ENCODE assay signal across 27 cellular contexts in genomic region chr12:54035561-54036377, GRCh38. TPM values are rescaled to one million over a fixed set of nuclear protein-coding genes. Genes with fewer than 3 reads are reported as not detected.
A peak's percentile ranks its signal among the peaks of the same experiment; 100 is the strongest.
DNase-seq lines count a peak whose midpoint lies in the region; ATAC-seq and TF ChIP-seq lines count a peak whose summit lies in the region.
"Had no signal": no experiment of that assay in that cellular context is flagged by ENCODE, and none has a peak within 500 bp of the region (broad histone marks: within the 10 kb centered on the region; RNA-seq: fewer than 3 reads in every experiment).

No MANE protein-coding gene starts in this region.

- no peak overlapping the region for H3K4me2 ChIP-seq in GM23248 (ENCODE audit: unreplicated experiment)
- peak overlapping the region; percentile 95 for H3K4me2 ChIP-seq in Loucy (ENCODE audit: low read depth, low read length, poor library complexity, severe bottlenecking)

- H3K36me3 ChIP-seq in GM23248 (ENCODE audit: low read depth) (no peaks in the 10 kb centered on the region), Loucy (ENCODE audit: insufficient read depth, low read length) (peaks cover 12% of the 10 kb centered on the region; the same call in 1 of the 2 replicates), iPS-15b (ENCODE audit: control insufficient read depth, insufficient read depth, low read length) (no peaks in the 10 kb centered on the region), skeletal muscle tissue (ENCODE audit: control insufficient read depth in 3 of 3, insufficient read depth in 3 of 3, low read length in 3 of 3) (peaks cover 0 to 1% (median 0%) of the 10 kb centered on the region in 3 donors)
- H3K36me3 ChIP-seq: left lung had no signal

- no peaks in the 10 kb centered on the region for H3K9me2 ChIP-seq in GM23248 (ENCODE audit: insufficient read depth)
- no peaks in the 10 kb centered on the region for H3K9me2 ChIP-seq in Loucy (replicated peaks; ENCODE audit: low read depth, low read length)

- H3K9ac ChIP-seq in GM23248, result no peak overlapping the region; the same call in 1 of the 2 replicates
- peak overlapping the region; percentile 85 for H3K9ac ChIP-seq in Loucy (ENCODE audit: low read depth, low read length, poor library complexity, severe bottlenecking)
- no peak overlapping the region for H3K9ac ChIP-seq in iPS-15b (ENCODE audit: low read depth, low read length)
- peak overlapping the region in 2 of 3 donors; percentile 14 to 57 for H3K9ac ChIP-seq in skeletal muscle tissue (ENCODE audit: low read depth in 1 of 3, low read length in 3 of 3)

- no peak for ATAC-seq in HG02571 (IDR thresholded peaks at IDR 0.05; ENCODE audit: unreplicated experiment)
- ATAC-seq: left lung, WTC11 had no signal

- H3K79me2 ChIP-seq in GM23248 (ENCODE audit: insufficient read depth) (peaks cover 54% of the 10 kb centered on the region), Loucy (ENCODE audit: insufficient read depth, low read length) (peaks cover 61% of the 10 kb centered on the region)

- H3K4me1 ChIP-seq in GM23248 (ENCODE audit: insufficient read depth) (peaks cover 26% of the 10 kb centered on the region), Loucy (ENCODE audit: insufficient read depth, low read length, poor library complexity, severe bottlenecking) (peaks cover 74% of the 10 kb centered on the region), iPS-15b (ENCODE audit: control insufficient read depth, insufficient read depth, low read length) (peaks cover 2% of the 10 kb centered on the region), skeletal muscle tissue (ENCODE audit: control insufficient read depth in 3 of 3, insufficient read depth in 3 of 3, low read length in 3 of 3) (peaks cover 41 to 53% (median 45%) of the 10 kb centered on the region in 3 donors)

- H2AFZ ChIP-seq in GM23248 (no peak overlapping the region), Loucy (ENCODE audit: low read length) (no peak overlapping the region)

- H3K27me3 ChIP-seq in GM23248 (replicated peaks; ENCODE audit: insufficient read depth) (no peaks in the 10 kb centered on the region), Loucy (ENCODE audit: insufficient read depth, low read length, poor library complexity, severe bottlenecking) (no peaks in the 10 kb centered on the region), iPS-15b (ENCODE audit: control insufficient read depth, insufficient read depth, low read length) (peaks cover 100% of the 10 kb centered on the region), skeletal muscle tissue (ENCODE audit: control insufficient read depth in 3 of 3, insufficient read depth in 3 of 3, low read length in 3 of 3) (peaks cover 3 to 8% (median 7%) of the 10 kb centered on the region in 3 donors)

- H3K9me3 ChIP-seq in GM23248 (ENCODE audit: low read depth) (no peaks in the 10 kb centered on the region), Loucy (ENCODE audit: insufficient read depth, low read depth, low read length) (no peaks in the 10 kb centered on the region), iPS-15b (ENCODE audit: control insufficient read depth, insufficient read depth, low read length) (no peaks in the 10 kb centered on the region), skeletal muscle tissue (ENCODE audit: control insufficient read depth in 3 of 3, low read length in 3 of 3) (no peaks in the 10 kb centered on the region)
- H3K9me3 ChIP-seq: left lung, psoas muscle had no signal

- 60 to 68% methylated on average over 6 of the region's 6 CpGs for WGBS in GM23248 (ENCODE audit: low coverage in 1 of 2, low lambda C conversion rate in 2 of 2, missing lambda C conversion rate in 2 of 2), 2 experiments

- in situ Hi-C loops in GM23248 (cut with MboI), result no loop called here

- H3F3A ChIP-seq in GM23248 (ENCODE audit: insufficient read depth) (peaks cover 16% of the 10 kb centered on the region; the same call in 1 of the 2 replicates), Loucy (ENCODE audit: low read depth) (peaks cover 20% of the 10 kb centered on the region)

- H3K4me3 ChIP-seq in GM23248 (no peak overlapping the region), Loucy (ENCODE audit: low read length, poor library complexity, severe bottlenecking) (peak overlapping the region; percentile 73), iPS-15b (ENCODE audit: low read depth, low read length) (peak overlapping the region; percentile 23), skeletal muscle tissue (ENCODE audit: low read length in 3 of 3) (no peak overlapping the region)
- H3K4me3 ChIP-seq: left lung, psoas muscle had no signal

- peak; percentile 20 for DNase-seq in GM23248
- DNase-seq in activated effector memory CD4-positive, alpha-beta T cell treated with Interleukin-2 at 50 U/mL for 16 hours, result no peak
- no peak for DNase-seq in stimulated activated naive CD4-positive, alpha-beta T cell treated with Interleukin-2 at 50 U/mL for 16 hours (lab: John Stamatoyannopoulos, UW)
- DNase-seq: activated CD4-positive, alpha-beta T cell treated with anti-CD3 and anti-CD28 coated beads, Interleukin-2, amount 50 U/mL, for 1 hour; activated effector memory CD4-positive, alpha-beta T cell treated with anti-CD3 and anti-CD28 coated beads, Interleukin-2, amount 50 U/mL, for 16 hours; activated T-cell treated with anti-CD3 and anti-CD28 coated beads, Interleukin-2, amount 50 U/mL, for 1 hour; AML-193; aorta; CD4-positive, alpha-beta T cell; DND-41; GF-D8; GOT3; left lung; mesendoderm; NCI-H2081 treated with DMSO at 0.1 percent for 48 hours; NCI-H748 treated with DMSO at 0.1 percent for 48 hours; occipital lobe; psoas muscle; SIG-M5; stimulated activated CD4-positive, alpha-beta T cell treated with anti-CD3 and anti-CD28 coated beads, Interleukin-4, amount 100 ng/mL, for 24 hours had no signal

- H4K20me1 ChIP-seq in GM23248 (ENCODE audit: insufficient read depth) (no peaks in the 10 kb centered on the region), Loucy (ENCODE audit: insufficient read depth, low read length, poor library complexity, severe bottlenecking) (peaks cover 32% of the 10 kb centered on the region)

- H3K27ac ChIP-seq in GM23248 (no peak overlapping the region), skeletal muscle tissue (ENCODE audit: low read depth, low read length) (no peak overlapping the region)
- H3K27ac ChIP-seq: left lung, psoas muscle had no signal

- no peak for TF ChIP-seq CTCF in Loucy (conservative IDR thresholded peaks at IDR 0.05; ENCODE audit: low read length)

RNA-seq across cellular contexts. Expression of gene HOXC5, which starts 2.9 kb away (rescaled TPM):
- 1.1 and 1.8 TPM in 2 replicates for total RNA-seq in GM23248 (2014; rRNA removed; shearing (Covaris generic))
- 0.65 and 1.3 TPM in 2 replicates for polyA plus RNA-seq in GM23248 (2016; fragmentation: Nextera tagmentation; extraction: Ambion mirVana)
- 0.52 TPM for total RNA-seq in skeletal muscle tissue
- total RNA-seq: CD4-positive, alpha-beta T cell; endothelial cell of umbilical vein; MCF 10A; occipital lobe; WTC11 had no signal
- polyA plus RNA-seq: aorta, endothelial cell of umbilical vein had no signal

RNA-seq across cellular contexts. Expression of gene HOXC6, which starts 7.5 kb away (rescaled TPM):
- total RNA-seq in GM23248 (2014; rRNA removed; shearing (Covaris generic)), result 3.6 and 4.9 TPM in 2 replicates
- polyA plus RNA-seq in GM23248 (2016; fragmentation: Nextera tagmentation; extraction: Ambion mirVana), result 19.9 and 20.5 TPM in 2 replicates
- 2.6 TPM for total RNA-seq in skeletal muscle tissue
- total RNA-seq: CD4-positive, alpha-beta T cell; occipital lobe; WTC11 had no signal

RNA-seq across cellular contexts. Expression of gene HOXC4, which starts 17.9 kb away (rescaled TPM):
- 2.2 and 3.4 TPM in 2 replicates for total RNA-seq in GM23248 (2014; rRNA removed; shearing (Covaris generic))
- polyA plus RNA-seq in GM23248 (2016; fragmentation: Nextera tagmentation; extraction: Ambion mirVana), result 2.3 and 3.1 TPM in 2 replicates
- total RNA-seq in skeletal muscle tissue, result 1.0 TPM
- total RNA-seq: CD4-positive, alpha-beta T cell; occipital lobe had no signal

RNA-seq across cellular contexts. Expression of gene HOXC8, which starts 27.0 kb away (rescaled TPM):
- total RNA-seq in GM23248 (2014; rRNA removed; shearing (Covaris generic)), result 3.8 and 11.3 TPM in 2 replicates
- 16.7 and 20.8 TPM in 2 replicates for polyA plus RNA-seq in GM23248 (2016; fragmentation: Nextera tagmentation; extraction: Ambion mirVana)
- total RNA-seq in skeletal muscle tissue, result 0.52 TPM
- total RNA-seq: CD4-positive, alpha-beta T cell; occipital lobe; WTC11 had no signal

RNA-seq across cellular contexts. Expression of gene HOXC9, which starts 35.8 kb away (rescaled TPM):
- 2.5 and 3.7 TPM in 2 replicates for total RNA-seq in GM23248 (2014; rRNA removed; shearing (Covaris generic))
- polyA plus RNA-seq in GM23248 (2016; fragmentation: Nextera tagmentation; extraction: Ambion mirVana), result 5.5 and 6.0 TPM in 2 replicates
- 4.2 TPM for total RNA-seq in skeletal muscle tissue
- total RNA-seq: CD4-positive, alpha-beta T cell; occipital lobe; WTC11 had no signal

Comparison
In these comparisons a context has a peak if more than half of its experiments do, and no peak if none do; other contexts are left out.
1. H3K4me3 ChIP-seq: peak in Loucy (single experiment) and iPS-15b (single experiment); none in GM23248 (single experiment) and skeletal muscle tissue (0 of 3).
2. H3K9ac ChIP-seq: peak in Loucy (single experiment) and skeletal muscle tissue (2 of 3); none in GM23248 (single experiment) and iPS-15b (single experiment).